Comparison of ENCODE assay signal across 8 cellular contexts in genomic region chr15:63374686-63375520, GRCh38. TPM values are rescaled to one million over a fixed set of nuclear protein-coding genes. Genes with fewer than 3 reads are reported as not detected.
A peak's percentile ranks its signal among the peaks of the same experiment; 100 is the strongest.
DNase-seq lines count a peak whose midpoint lies in the region; ATAC-seq, FAIRE-seq and TF ChIP-seq lines count a peak whose summit lies in the region.

No MANE protein-coding gene starts in this region.

- no peaks in the 10 kb centered on the region for H3K9me3 ChIP-seq in osteoblast (ENCODE audit: low read depth, low read length)

- H2AFZ ChIP-seq in osteoblast (ENCODE audit: low read length) = no peak overlapping the region

- no peak for ATAC-seq in GM18505 (IDR thresholded peaks at IDR 0.05; ENCODE audit: unreplicated experiment)
- no peak for ATAC-seq in GM18858 (IDR thresholded peaks at IDR 0.05; ENCODE audit: unreplicated experiment)

- H3K4me3 ChIP-seq in osteoblast (ENCODE audit: insufficient read depth, low read length) = peak overlapping the region; percentile 30

- no peak for TF ChIP-seq CTCF in osteoblast (IDR thresholded peaks at IDR 0.05; ENCODE audit: extremely low read depth, low read depth, low read length)

- DNase-seq in H4 (ENCODE audit: low spot score) (peak; percentile 74), RCC 7860 (ENCODE audit: low spot score) (peak; percentile 40), epithelial cell of prostate (ENCODE audit: low read depth, low spot score) (no peak), osteoblast (ENCODE audit: insufficient read length, low spot score, missing footprints) (peak; percentile 93), KG1 (lab: John Stamatoyannopoulos, UW) (no peak)
- no peak for DNase-seq in effector CD8-positive, alpha-beta T cell (lab: John Stamatoyannopoulos, UW)

- no peak for TF ChIP-seq POLR2A in GM18505 (IDR thresholded peaks at IDR 0.05; ENCODE audit: borderline replicate concordance, extremely low read depth, insufficient read depth, insufficient read length)

- peaks cover 53% of the 10 kb centered on the region for H3K79me2 ChIP-seq in osteoblast (ENCODE audit: insufficient read depth, low read length)

- no peaks in the 10 kb centered on the region for H4K20me1 ChIP-seq in osteoblast (ENCODE audit: insufficient read depth, low read length)

- peak overlapping the region; percentile 74 for H3K4me2 ChIP-seq in osteoblast (ENCODE audit: insufficient read depth, low read length)

- FAIRE-seq in RCC 7860 (lab: Jason Lieb, UNC) = peak; percentile 72

- H3K4me1 ChIP-seq in osteoblast (ENCODE audit: insufficient read depth, low read length) = peaks cover 70% of the 10 kb centered on the region

- peak overlapping the region; percentile 28 for H3K27ac ChIP-seq in epithelial cell of prostate
- peak overlapping the region; percentile 99 for H3K27ac ChIP-seq in osteoblast (ENCODE audit: low read depth, low read length)

- H3K27me3 ChIP-seq in osteoblast (ENCODE audit: insufficient read depth, low read length) = no peaks in the 10 kb centered on the region

- H3K36me3 ChIP-seq in osteoblast (ENCODE audit: insufficient read depth, low read length) = no peaks in the 10 kb centered on the region

RNA-seq across cellular contexts. Expression of gene CA12, which starts 6.7 kb away (rescaled TPM):
- total RNA-seq in H4 (2014; rRNA removed; shearing (Covaris generic)) = 24.2 and 27.4 TPM in 2 replicates
- total RNA-seq in osteoblast = 107 and 114 TPM in 2 replicates

Comparison
In these comparisons a context has a peak if more than half of its experiments do, and no peak if none do; other contexts are left out.
1. DNase-seq: peak in H4 (single experiment), RCC 7860 (single experiment) and osteoblast (single experiment); none in epithelial cell of prostate (single experiment), effector CD8-positive, alpha-beta T cell (single experiment) and KG1 (single experiment).